ENCODE assay signal across 23 cellular contexts in genomic region chr12:116529686-116530085, GRCh38. TPM values are rescaled to one million over a fixed set of nuclear protein-coding genes. Genes with fewer than 3 reads are reported as not detected.
"Had no signal": no experiment of that assay in that cellular context is flagged by ENCODE, and none has a peak within 500 bp of the region (broad histone marks: within the 10 kb centered on the region; RNA-seq: fewer than 3 reads in every experiment).

No MANE protein-coding gene starts in this region.

- H3K4me3 Mint-ChIP-seq: activated CD4-positive, alpha-beta T cell treated with anti-CD3 and anti-CD28 coated beads, Interleukin-2, amount 10 ng/mL, durations not matched to agents 24 days and 14 days; activated CD8-positive, alpha-beta T cell treated with anti-CD3 and anti-CD28 coated beads for 36 hours; activated T-helper 17 cell treated with anti-CD3 and anti-CD28 coated beads, Interleukin-2, amount 50 U/mL, for 72 hours; central memory CD8-positive, alpha-beta T cell; endodermal cell; stimulated activated memory B cell treated with anti-CD40 and anti-IgM and Interleukin-4, amounts not matched to agents 10 μg/mL and 1 μg/mL and 100 μg/mL, for 72 hours had no signal

- H3K9me3 ChIP-seq: colonic mucosa, ovary, psoas muscle, thoracic aorta had no signal

- H3K36me3 ChIP-seq: brain microvascular endothelial cell, colonic mucosa, ovary, thoracic aorta had no signal

- ATAC-seq: activated CD8-positive, alpha-beta T cell treated with anti-CD3 and anti-CD28 coated beads for 36 hours; activated T-helper 17 cell treated with anti-CD3 and anti-CD28 coated beads, Interleukin-2, amount 50 U/mL, for 72 hours; left cardiac atrium; naive thymus-derived CD4-positive, alpha-beta T cell; psoas muscle; right cardiac atrium; stimulated activated memory B cell treated with anti-CD40 and anti-IgM and Interleukin-4, amounts not matched to agents 10 μg/mL and 1 μg/mL and 100 μg/mL, for 72 hours had no signal

- H3K36me3 Mint-ChIP-seq: stimulated activated memory B cell treated with anti-CD40 and anti-IgM and Interleukin-4, amounts not matched to agents 10 μg/mL and 1 μg/mL and 100 μg/mL, for 72 hours had no signal

- DNase-seq: activated CD4-positive, alpha-beta T cell treated with anti-CD3 and anti-CD28 coated beads, Interleukin-2, amount 10 ng/mL, durations not matched to agents 24 days and 14 days; activated CD4-positive, CD25-positive, alpha-beta regulatory T cell; activated CD8-positive, alpha-beta T cell treated with anti-CD3 and anti-CD28 coated beads for 36 hours; activated naive CD4-positive, alpha-beta T cell; activated T-cell treated with anti-CD3 and anti-CD28 coated beads, Interleukin-2, amount 50 U/mL, for 1 hour; anterior cingulate cortex; colonic mucosa; endodermal cell; left cardiac atrium; mesendoderm; naive thymus-derived CD4-positive, alpha-beta T cell; psoas muscle; right cardiac atrium; stimulated activated CD4-positive, alpha-beta T cell treated with anti-CD3 and anti-CD28 coated beads, Interleukin-2, amount 100 ng/mL, for 48 hours had no signal

- H3K27ac Mint-ChIP-seq: activated CD4-positive, alpha-beta T cell treated with anti-CD3 and anti-CD28 coated beads, Interleukin-2, amount 10 ng/mL, durations not matched to agents 24 days and 14 days; activated CD8-positive, alpha-beta T cell treated with anti-CD3 and anti-CD28 coated beads for 36 hours; activated T-helper 17 cell treated with anti-CD3 and anti-CD28 coated beads, Interleukin-2, amount 50 U/mL, for 72 hours; endodermal cell; stimulated activated memory B cell treated with anti-CD40 and anti-IgM and Interleukin-4, amounts not matched to agents 10 μg/mL and 1 μg/mL and 100 μg/mL, for 72 hours had no signal

- H3K27me3 ChIP-seq: brain microvascular endothelial cell, colonic mucosa, ovary had no signal

- H3K27me3 Mint-ChIP-seq: stimulated activated memory B cell treated with anti-CD40 and anti-IgM and Interleukin-4, amounts not matched to agents 10 μg/mL and 1 μg/mL and 100 μg/mL, for 72 hours had no signal

- H3K27ac ChIP-seq: brain microvascular endothelial cell, colonic mucosa, epithelial cell of prostate, psoas muscle had no signal

- H3K4me3 ChIP-seq: colonic mucosa, ovary, psoas muscle, skin epidermis, thoracic aorta had no signal

- H3K9me3 Mint-ChIP-seq: activated CD8-positive, alpha-beta T cell treated with anti-CD3 and anti-CD28 coated beads for 36 hours; activated T-helper 17 cell treated with anti-CD3 and anti-CD28 coated beads, Interleukin-2, amount 50 U/mL, for 72 hours; central memory CD8-positive, alpha-beta T cell; endodermal cell; stimulated activated memory B cell treated with anti-CD40 and anti-IgM and Interleukin-4, amounts not matched to agents 10 μg/mL and 1 μg/mL and 100 μg/mL, for 72 hours had no signal

RNA-seq across cellular contexts. Expression of gene MAP1LC3B2, which starts 29.5 kb away (rescaled TPM):
- total RNA-seq: ureter had no signal
